ENCODE assay signal across 11 cellular contexts in genomic region chr9:138077126-138077525, GRCh38.
"Had no signal": no experiment of that assay in that cellular context is flagged by ENCODE, and none has a peak within 500 bp of the region (broad histone marks: within the 10 kb centered on the region; RNA-seq: fewer than 3 reads in every experiment).

No MANE protein-coding gene starts in this region.

- H3K4me1 Mint-ChIP-seq: activated naive CD8-positive, alpha-beta T cell treated with anti-CD3 and anti-CD28 coated beads for 36 hours; memory B cell; nephron had no signal

- H3K27ac Mint-ChIP-seq: activated naive CD8-positive, alpha-beta T cell treated with anti-CD3 and anti-CD28 coated beads for 36 hours; memory B cell; nephron had no signal

- H3K9me3 Mint-ChIP-seq: activated naive CD8-positive, alpha-beta T cell treated with anti-CD3 and anti-CD28 coated beads for 36 hours; memory B cell; nephron had no signal

- H3K36me3 Mint-ChIP-seq: activated naive CD8-positive, alpha-beta T cell treated with anti-CD3 and anti-CD28 coated beads for 36 hours; memory B cell had no signal

- DNase-seq: activated CD4-positive, alpha-beta T cell treated with anti-CD3 and anti-CD28 coated beads for 4 hours; activated gamma-delta T cell treated with Interleukin-2 at 50 U/mL for 16 hours; activated naive CD8-positive, alpha-beta T cell treated with anti-CD3 and anti-CD28 coated beads for 36 hours; activated T-cell treated with anti-CD3 and anti-CD28 coated beads, Interleukin-2, amount 50 U/mL, for 1 hour; brain microvascular endothelial cell; foreskin keratinocyte; T1000 had no signal

- ATAC-seq: foreskin keratinocyte had no signal

- H3K9me3 ChIP-seq: SJSA1, upper lobe of left lung had no signal

- H3K27ac ChIP-seq: brain microvascular endothelial cell, foreskin keratinocyte, SJSA1, upper lobe of left lung had no signal

- H3K4me1 ChIP-seq: foreskin keratinocyte, SJSA1, upper lobe of left lung had no signal

- H3K36me3 ChIP-seq: brain microvascular endothelial cell, SJSA1, upper lobe of left lung had no signal

- H3K4me3 Mint-ChIP-seq: activated naive CD8-positive, alpha-beta T cell treated with anti-CD3 and anti-CD28 coated beads for 36 hours; memory B cell; nephron had no signal

- H3K27me3 ChIP-seq: brain microvascular endothelial cell, foreskin keratinocyte, SJSA1, upper lobe of left lung had no signal

- H3K4me3 ChIP-seq: SJSA1, upper lobe of left lung had no signal
